1 cellular context compared by ENCODE assay signal in the genomic region with DNA sequence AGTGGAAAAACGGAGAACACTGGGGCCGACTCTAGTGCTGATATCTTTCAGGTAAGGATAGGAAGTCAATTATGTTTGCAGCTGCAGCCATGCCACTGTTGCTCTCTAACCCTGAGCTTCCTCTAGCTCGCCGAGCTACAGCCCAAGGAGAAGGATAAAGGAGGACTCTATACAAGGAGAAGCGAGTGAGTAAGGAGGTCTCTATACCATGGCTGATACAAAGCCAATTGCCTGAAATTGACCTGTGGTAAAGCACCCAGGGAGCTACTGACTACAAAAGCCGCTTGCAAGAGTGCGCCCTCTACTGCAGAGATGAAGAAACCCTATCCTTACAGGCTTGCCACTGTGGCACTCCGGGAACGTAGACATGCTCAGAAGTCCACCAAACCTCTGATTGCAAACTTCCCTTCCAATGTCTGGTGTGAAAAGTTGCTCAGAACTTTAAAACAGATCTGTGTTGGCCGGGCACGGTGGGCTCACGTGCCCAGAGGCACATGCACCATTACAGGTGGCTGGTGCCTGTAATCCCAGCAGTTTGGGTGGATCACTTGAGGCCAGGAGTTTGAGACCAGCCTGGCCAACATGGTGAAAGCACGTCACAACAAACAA.
TF ChIP-seq lines count a peak whose summit lies in the region.

No MANE protein-coding gene starts in this region.

TF ChIP-seq in GM23338, 12 proteins besides CTCF, POLR2A, EP300 and RAD21:
- TF ChIP-seq REST (IDR thresholded peaks at IDR 0.05; ENCODE audit: unreplicated experiment) (no peak), POLR2AphosphoS5 (IDR thresholded peaks at IDR 0.05; ENCODE audit: low read depth) (peak; percentile 15; the same call in 1 of the 2 replicates)
